ENCODE assay signal across 28 cellular contexts in genomic region chr2:23091019-23091418, GRCh38.
"Had no signal": no experiment of that assay in that cellular context is flagged by ENCODE, and none has a peak within 500 bp of the region (broad histone marks: within the 10 kb centered on the region; RNA-seq: fewer than 3 reads in every experiment).

No MANE protein-coding gene starts in this region.

- H3K9me3 ChIP-seq: colonic mucosa, esophagus muscularis mucosa, esophagus squamous epithelium, gastrocnemius medialis, gastroesophageal sphincter had no signal

- DNase-seq: colonic mucosa; cortex of kidney; dermis blood vessel endothelial cell; dorsolateral prefrontal cortex; effector CD4-positive, alpha-beta T cell; effector CD8-positive, alpha-beta T cell; effector memory CD4-positive, alpha-beta T cell; effector memory CD8-positive, alpha-beta T cell; endodermal cell; erythroblast; esophagus squamous epithelium; foreskin fibroblast; foreskin keratinocyte; foreskin melanocyte; gastrocnemius medialis; glutamatergic neuron; heart left ventricle; heart right ventricle had no signal

- H3K27ac ChIP-seq: colonic mucosa, coronary artery, dorsolateral prefrontal cortex, epithelial cell of prostate, esophagus muscularis mucosa, esophagus squamous epithelium, foreskin keratinocyte, gastrocnemius medialis, gastroesophageal sphincter, heart left ventricle, heart right ventricle, hepatocyte had no signal

- FAIRE-seq: colon, endometrium, endothelial cell of umbilical vein, frontal cortex had no signal

- H3K4me3 ChIP-seq: colonic mucosa, coronary artery, dorsolateral prefrontal cortex, esophagus muscularis mucosa, esophagus squamous epithelium, gastrocnemius medialis, gastroesophageal sphincter, heart left ventricle, heart right ventricle, hepatocyte had no signal

- H3K36me3 ChIP-seq: colonic mucosa, esophagus muscularis mucosa, esophagus squamous epithelium, gastrocnemius medialis, gastroesophageal sphincter, heart left ventricle, heart right ventricle had no signal

- H3K4me2 ChIP-seq: hepatocyte had no signal

- H3K4me1 ChIP-seq: colonic mucosa, esophagus muscularis mucosa, esophagus squamous epithelium, foreskin keratinocyte, gastrocnemius medialis, gastroesophageal sphincter, heart left ventricle, heart right ventricle had no signal

- ATAC-seq: effector memory CD8-positive, alpha-beta T cell; esophagus mucosa; foreskin keratinocyte; gastrocnemius medialis; gastroesophageal sphincter; heart left ventricle; heart right ventricle had no signal
